In the genomic region with DNA sequence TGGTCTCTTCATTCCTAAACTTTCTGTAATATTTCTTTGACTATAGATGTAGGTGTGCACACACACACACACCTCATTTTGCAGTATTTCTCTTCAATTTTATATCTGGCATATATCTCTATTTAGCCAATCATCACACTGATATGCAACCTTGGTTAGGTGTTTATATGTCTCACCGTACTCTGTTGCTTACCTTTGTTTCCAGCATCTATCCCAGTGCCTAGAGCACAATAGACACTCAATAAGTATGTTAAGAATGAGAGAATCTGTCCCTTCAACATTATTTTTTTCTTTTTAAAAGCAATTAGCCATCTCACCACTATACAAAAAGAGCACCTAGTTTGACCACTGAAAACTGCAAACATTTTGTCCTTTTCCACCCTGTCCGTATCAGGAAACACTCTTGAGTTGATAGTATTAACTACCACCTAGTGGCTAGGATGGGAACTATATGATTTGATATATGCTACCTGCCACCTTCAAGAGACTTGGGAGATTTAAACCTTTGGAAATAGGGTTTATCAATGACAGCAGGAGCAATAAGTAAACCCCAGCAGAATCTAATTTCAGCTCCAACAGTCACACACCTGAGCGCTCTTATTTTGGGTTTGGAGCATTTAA, we compare ENCODE assay signal across 9 cellular contexts. TPM values are rescaled to one million over a fixed set of nuclear protein-coding genes. Genes with fewer than 3 reads are reported as not detected.
DNase-seq lines count a peak whose midpoint lies in the region; ATAC-seq and TF ChIP-seq lines count a peak whose summit lies in the region.
"Had no signal": no experiment of that assay in that cellular context is flagged by ENCODE, and none has a peak within 500 bp of the region (broad histone marks: within the 10 kb centered on the region; RNA-seq: fewer than 3 reads in every experiment).

No MANE protein-coding gene starts in this region.

- H3K4me2 ChIP-seq in OCI-LY3 (ENCODE audit: low read length), result no peak overlapping the region

- no peaks in the 10 kb centered on the region for H3K4me1 Mint-ChIP-seq in activated CD8-positive, alpha-beta T cell treated with anti-CD3 and anti-CD28 coated beads for 36 hours (ENCODE audit: low read depth)
- H3K4me1 Mint-ChIP-seq in activated CD8-positive, alpha-beta T cell treated with anti-CD3 and anti-CD28 coated beads, Interleukin-2, amount 10 ng/mL, durations not matched to agents 7 days and 5 days (ENCODE audit: low read depth), result no peaks in the 10 kb centered on the region
- H3K4me1 Mint-ChIP-seq in type B pancreatic cell (ENCODE audit: unreplicated experiment), result no peaks in the 10 kb centered on the region
- H3K4me1 Mint-ChIP-seq: activated naive CD4-positive, alpha-beta T cell treated with anti-CD3 and anti-CD28 coated beads, Interleukin-2, amount 50 U/mL, for 24 hours had no signal

- peak; percentile 23 for TF ChIP-seq CTCF in activated CD8-positive, alpha-beta T cell treated with anti-CD3 and anti-CD28 coated beads for 36 hours (IDR thresholded peaks at IDR 0.05)
- TF ChIP-seq CTCF in OCI-LY3 (IDR thresholded peaks at IDR 0.05; ENCODE audit: low read depth, low read length), result peak; percentile 48
- peak; percentile 72 for TF ChIP-seq CTCF in type B pancreatic cell (conservative IDR thresholded peaks at IDR 0.05)

- no peak for DNase-seq in activated CD8-positive, alpha-beta T cell treated with anti-CD3 and anti-CD28 coated beads for 36 hours
- no peak for DNase-seq in activated CD8-positive, alpha-beta T cell treated with anti-CD3 and anti-CD28 coated beads, Interleukin-2, amount 10 ng/mL, durations not matched to agents 7 days and 5 days
- peak; percentile 18 for DNase-seq in foreskin melanocyte
- no peak for DNase-seq in type B pancreatic cell (ENCODE audit: extremely low spot score, unreplicated experiment)

- no peak overlapping the region for H3K4me3 ChIP-seq in OCI-LY3 (ENCODE audit: low read length)

- H3K4me3 Mint-ChIP-seq in activated CD8-positive, alpha-beta T cell treated with anti-CD3 and anti-CD28 coated beads for 36 hours, result no peak overlapping the region
- H3K4me3 Mint-ChIP-seq in activated CD8-positive, alpha-beta T cell treated with anti-CD3 and anti-CD28 coated beads, Interleukin-2, amount 10 ng/mL, durations not matched to agents 7 days and 5 days, result no peak overlapping the region
- no peak overlapping the region for H3K4me3 Mint-ChIP-seq in type B pancreatic cell
- H3K4me3 Mint-ChIP-seq: activated naive CD4-positive, alpha-beta T cell treated with anti-CD3 and anti-CD28 coated beads, Interleukin-2, amount 50 U/mL, for 24 hours had no signal

- H3K36me3 ChIP-seq in OCI-LY3 (replicated peaks; ENCODE audit: low read depth, low read length), result no peaks in the 10 kb centered on the region

- peaks cover 5% of the 10 kb centered on the region for H3K4me1 ChIP-seq in OCI-LY3 (ENCODE audit: low read length)

- H3K27ac ChIP-seq in OCI-LY3 (ENCODE audit: low read length), result no peak overlapping the region

- POLR2A ChIA-PET in activated CD8-positive, alpha-beta T cell treated with anti-CD3 and anti-CD28 coated beads for 36 hours (lab: Charles Lee), result no interaction called here
- POLR2A ChIA-PET in activated CD8-positive, alpha-beta T cell treated with anti-CD3 and anti-CD28 coated beads, Interleukin-2, amount 10 ng/mL, durations not matched to agents 7 days and 5 days (lab: Charles Lee), result no interaction called here

- H3K27ac Mint-ChIP-seq in activated CD8-positive, alpha-beta T cell treated with anti-CD3 and anti-CD28 coated beads for 36 hours, result no peak overlapping the region
- no peak overlapping the region for H3K27ac Mint-ChIP-seq in activated CD8-positive, alpha-beta T cell treated with anti-CD3 and anti-CD28 coated beads, Interleukin-2, amount 10 ng/mL, durations not matched to agents 7 days and 5 days
- no peak overlapping the region for H3K27ac Mint-ChIP-seq in type B pancreatic cell
- H3K27ac Mint-ChIP-seq: activated naive CD4-positive, alpha-beta T cell treated with anti-CD3 and anti-CD28 coated beads, Interleukin-2, amount 50 U/mL, for 24 hours had no signal

- ATAC-seq in activated CD8-positive, alpha-beta T cell treated with anti-CD3 and anti-CD28 coated beads for 36 hours, result no peak
- ATAC-seq in activated CD8-positive, alpha-beta T cell treated with anti-CD3 and anti-CD28 coated beads, Interleukin-2, amount 10 ng/mL, durations not matched to agents 7 days and 5 days, result no peak
- peak; percentile 56 for ATAC-seq in HG02678 (IDR thresholded peaks at IDR 0.05; ENCODE audit: unreplicated experiment)
- no peak for ATAC-seq in HG03571 (IDR thresholded peaks at IDR 0.05; ENCODE audit: unreplicated experiment)
- no peak for ATAC-seq in HG02610 (IDR thresholded peaks at IDR 0.05; ENCODE audit: unreplicated experiment)

- CTCF ChIA-PET in activated CD8-positive, alpha-beta T cell treated with anti-CD3 and anti-CD28 coated beads for 36 hours (lab: Charles Lee), result no interaction called here
- CTCF ChIA-PET in activated CD8-positive, alpha-beta T cell treated with anti-CD3 and anti-CD28 coated beads, Interleukin-2, amount 10 ng/mL, durations not matched to agents 7 days and 5 days (lab: Charles Lee), result no interaction called here

- no peaks in the 10 kb centered on the region for H4K20me1 ChIP-seq in OCI-LY3 (ENCODE audit: insufficient read depth, low read length)

- intact Hi-C loops in activated CD8-positive, alpha-beta T cell treated with anti-CD3 and anti-CD28 coated beads for 36 hours (cut with micrococcal nuclease), result no loop called here

- H3K27me3 Mint-ChIP-seq in activated CD8-positive, alpha-beta T cell treated with anti-CD3 and anti-CD28 coated beads for 36 hours, result no peaks in the 10 kb centered on the region
- no peaks in the 10 kb centered on the region for H3K27me3 Mint-ChIP-seq in activated CD8-positive, alpha-beta T cell treated with anti-CD3 and anti-CD28 coated beads, Interleukin-2, amount 10 ng/mL, durations not matched to agents 7 days and 5 days (ENCODE audit: low read depth)
- H3K27me3 Mint-ChIP-seq in type B pancreatic cell, result no peaks in the 10 kb centered on the region

- no peaks in the 10 kb centered on the region for H3K36me3 Mint-ChIP-seq in activated CD8-positive, alpha-beta T cell treated with anti-CD3 and anti-CD28 coated beads for 36 hours (ENCODE audit: low read depth)
- no peaks in the 10 kb centered on the region for H3K36me3 Mint-ChIP-seq in activated CD8-positive, alpha-beta T cell treated with anti-CD3 and anti-CD28 coated beads, Interleukin-2, amount 10 ng/mL, durations not matched to agents 7 days and 5 days (ENCODE audit: low read depth)
- H3K36me3 Mint-ChIP-seq in type B pancreatic cell, result no peaks in the 10 kb centered on the region
- H3K36me3 Mint-ChIP-seq: activated naive CD4-positive, alpha-beta T cell treated with anti-CD3 and anti-CD28 coated beads, Interleukin-2, amount 50 U/mL, for 24 hours had no signal

- no peak overlapping the region for H3K9ac ChIP-seq in OCI-LY3 (ENCODE audit: low read length)

- H2AFZ ChIP-seq in OCI-LY3 (ENCODE audit: low read depth, low read length), result no peak overlapping the region

- H3K9me3 ChIP-seq in OCI-LY3 (ENCODE audit: insufficient read depth, low read length), result no peaks in the 10 kb centered on the region

- H3K79me2 ChIP-seq in OCI-LY3 (ENCODE audit: low read length), result no peaks in the 10 kb centered on the region

- H3K9me3 Mint-ChIP-seq in activated CD8-positive, alpha-beta T cell treated with anti-CD3 and anti-CD28 coated beads for 36 hours, result no peaks in the 10 kb centered on the region
- H3K9me3 Mint-ChIP-seq in activated CD8-positive, alpha-beta T cell treated with anti-CD3 and anti-CD28 coated beads, Interleukin-2, amount 10 ng/mL, durations not matched to agents 7 days and 5 days (ENCODE audit: insufficient read depth), result no peaks in the 10 kb centered on the region
- H3K9me3 Mint-ChIP-seq in type B pancreatic cell, result no peaks in the 10 kb centered on the region
- H3K9me3 Mint-ChIP-seq: activated naive CD4-positive, alpha-beta T cell treated with anti-CD3 and anti-CD28 coated beads, Interleukin-2, amount 50 U/mL, for 24 hours had no signal

- no peaks in the 10 kb centered on the region for H3K27me3 ChIP-seq in OCI-LY3 (ENCODE audit: low read depth, low read length)

RNA-seq across cellular contexts. Expression of a gene that starts 48.7 kb away (rescaled TPM):
- total RNA-seq in activated CD8-positive, alpha-beta T cell treated with anti-CD3 and anti-CD28 coated beads for 36 hours, result not detected
- not detected for total RNA-seq in activated CD8-positive, alpha-beta T cell treated with anti-CD3 and anti-CD28 coated beads, Interleukin-2, amount 10 ng/mL, durations not matched to agents 7 days and 5 days
- 5.4 and 32.3 TPM in 2 replicates for total RNA-seq in type B pancreatic cell (ENCODE audit: low replicate concordance)
